In the genomic region with DNA sequence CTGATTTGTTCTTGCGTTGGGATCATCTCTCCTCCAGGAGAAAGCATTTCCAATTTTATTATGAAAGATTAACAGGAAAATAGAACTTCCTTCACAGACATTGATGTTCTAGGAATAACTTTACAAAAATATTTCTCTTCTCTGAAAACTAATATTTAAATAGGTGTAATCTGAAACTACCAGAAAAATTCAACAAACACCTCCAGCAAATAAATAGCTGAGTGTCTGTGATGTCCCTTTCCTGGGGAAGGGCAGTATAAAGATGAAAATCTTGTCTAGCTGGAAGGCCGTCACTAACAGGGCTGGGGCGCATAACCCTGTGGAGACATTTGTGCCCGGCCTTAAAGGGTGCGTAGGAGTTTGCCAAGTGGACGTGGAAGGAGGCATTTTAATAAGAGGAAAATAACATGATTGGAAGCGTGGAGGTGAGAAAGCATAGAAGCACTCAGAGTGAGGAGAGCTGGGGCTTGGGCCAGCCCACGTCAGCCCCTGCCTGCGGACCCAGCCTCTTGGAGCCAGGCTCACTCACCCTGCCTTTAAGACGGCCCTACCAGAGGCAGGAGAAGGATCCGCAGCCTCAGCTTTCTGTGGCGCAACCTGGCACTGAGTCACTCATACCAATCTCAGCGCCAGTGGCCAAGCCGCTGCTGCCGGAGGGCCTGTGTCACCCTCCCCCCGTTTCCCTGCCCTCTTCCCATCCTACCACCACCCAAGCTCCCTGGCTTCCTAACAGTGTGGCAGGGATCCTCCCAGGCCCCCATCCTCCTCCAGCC, we compare ENCODE assay signal across 8 cellular contexts.
A peak's percentile ranks its signal among the peaks of the same experiment; 100 is the strongest.
DNase-seq lines count a peak whose midpoint lies in the region; ATAC-seq and TF ChIP-seq lines count a peak whose summit lies in the region.

No MANE protein-coding gene starts in this region.

- H4K20me1 ChIP-seq in GM23248 (ENCODE audit: insufficient read depth) (no peaks in the 10 kb centered on the region), mammary epithelial cell (ENCODE audit: insufficient read depth, low read length) (no peaks in the 10 kb centered on the region)

- no peak overlapping the region for H3K4me3 Mint-ChIP-seq in Caco-2 (ENCODE audit: unreplicated experiment)

- H3K9ac ChIP-seq in GM23248 (peak overlapping the region; percentile 75), mammary epithelial cell (ENCODE audit: insufficient read depth, low read length) (no peak overlapping the region)

- BruUV-seq in mammary epithelial cell (replicated peaks; lab: Mats Ljungman, UMichigan) (no TSS peak), Caco-2 (replicated peaks; lab: Mats Ljungman, UMichigan) (no TSS peak)

- POLR2A ChIA-PET in Caco-2 (lab: Charles Lee) = no interaction called here

- no peaks in the 10 kb centered on the region for H3K9me3 Mint-ChIP-seq in Caco-2 (ENCODE audit: unreplicated experiment)

- peaks cover 6% of the 10 kb centered on the region for H3K4me1 Mint-ChIP-seq in Caco-2 (ENCODE audit: low read depth, unreplicated experiment)

- H3K9me2 ChIP-seq in GM23248 (ENCODE audit: insufficient read depth) = no peaks in the 10 kb centered on the region

- H3K79me2 ChIP-seq in ACC112 (ENCODE audit: control insufficient read depth, insufficient read depth, low read length, unreplicated experiment) (no peaks in the 10 kb centered on the region), GM23248 (ENCODE audit: insufficient read depth) (no peaks in the 10 kb centered on the region), mammary epithelial cell (ENCODE audit: insufficient read depth, low read length) (no peaks in the 10 kb centered on the region)

- peaks cover 44% of the 10 kb centered on the region for H3K4me1 ChIP-seq in ACC112 (ENCODE audit: control insufficient read depth, insufficient read depth, low read length, unreplicated experiment)
- H3K4me1 ChIP-seq in GM23248 (ENCODE audit: insufficient read depth) = peaks cover 50% of the 10 kb centered on the region
- peaks cover 46% of the 10 kb centered on the region for H3K4me1 ChIP-seq in SJSA1 (replicated peaks)
- H3K4me1 ChIP-seq in mammary epithelial cell (ENCODE audit: insufficient read depth, low read length) = peaks cover 9% of the 10 kb centered on the region
- no peaks in the 10 kb centered on the region for H3K4me1 ChIP-seq in Caco-2

- dilution Hi-C loops in mammary epithelial cell (cut with HindIII; ENCODE audit: low sequenced_read_pairs) = no loop called here

- TF ChIP-seq CTCF in mammary epithelial cell (conservative IDR thresholded peaks at IDR 0.05 in 1 of 2, IDR thresholded peaks at IDR 0.05 in 1 of 2; ENCODE audit: extremely low read depth in 1 of 2, insufficient read depth in 1 of 2, low read depth in 1 of 2, low read length in 2 of 2) (no peak), Caco-2 (IDR thresholded peaks at IDR 0.05; ENCODE audit: insufficient read depth in 1 of 2, low read depth in 1 of 2, low read length in 1 of 2, severe bottlenecking in 1 of 2, unreplicated experiment in 1 of 2) (no peak)

- no peaks in the 10 kb centered on the region for H3K36me3 ChIP-seq in ACC112 (ENCODE audit: insufficient read depth, low read length)
- H3K36me3 ChIP-seq in GM23248 (ENCODE audit: low read depth) = no peaks in the 10 kb centered on the region
- no peaks in the 10 kb centered on the region for H3K36me3 ChIP-seq in SJSA1
- H3K36me3 ChIP-seq in mammary epithelial cell (ENCODE audit: insufficient read depth, low read length) = no peaks in the 10 kb centered on the region
- H3K36me3 ChIP-seq in Caco-2 (ENCODE audit: control insufficient read depth, insufficient read depth, low read length) = no peaks in the 10 kb centered on the region

- intact Hi-C loops in mammary epithelial cell (cut with micrococcal nuclease) (loop anchor here (5.0 kb wide), 1 partner anchor 286 kb away; a partner anchor contains a TSS), sciatic nerve (cut with DNase I) (no loop called here), Caco-2 (cut with micrococcal nuclease; ENCODE audit: unreplicated experiment) (no loop called here)

- no peaks in the 10 kb centered on the region for H3K27me3 Mint-ChIP-seq in Caco-2 (ENCODE audit: insufficient read depth, unreplicated experiment)

- H3F3A ChIP-seq in GM23248 (ENCODE audit: insufficient read depth) = peaks cover 52% of the 10 kb centered on the region

- no peak overlapping the region for H3K27ac Mint-ChIP-seq in Caco-2 (ENCODE audit: unreplicated experiment)

- H3K27ac ChIP-seq in ACC112 (ENCODE audit: low read depth, low read length) (peak overlapping the region; percentile 97), GM23248 (peak overlapping the region; percentile 96), SJSA1 (peak overlapping the region; percentile 94), mammary epithelial cell (ENCODE audit: insufficient read depth, low read depth, low read length) (no peak overlapping the region)

- 70% methylated on average over 15 to 16 of the region's 16 CpGs for WGBS in GM23248 (ENCODE audit: low coverage in 1 of 2, low lambda C conversion rate in 2 of 2, missing lambda C conversion rate in 2 of 2), 2 experiments
- WGBS in mammary epithelial cell (ENCODE audit: low coverage, missing lambda C conversion rate) = 96% methylated on average over 13 of the region's 16 CpGs

- DNase-seq in GM23248 (peak; percentile 88), SJSA1 (ENCODE audit: low read depth in 1 of 2, low spot score in 2 of 2) (peak; percentile 89 to 94), mammary epithelial cell (peak; percentile 79), sciatic nerve (ENCODE audit: low spot score) (no peak), Caco-2 (no peak), NCI-H2227 treated with DMSO at 0.1 percent for 48 hours (lab: John Stamatoyannopoulos, UW) (no peak), NCI-H345 treated with DMSO at 0.1 percent for 48 hours (lab: John Stamatoyannopoulos, UW; ENCODE audit: unreplicated experiment) (no peak)

- H2AFZ ChIP-seq in ACC112 (ENCODE audit: low read length, unreplicated experiment) (peak overlapping the region; percentile 55), GM23248 (0 out of 2 replicates have a peak overlapping the region, but pooled peaks have one; percentile 11), mammary epithelial cell (ENCODE audit: low read depth, low read length) (no peak overlapping the region)

- no peaks in the 10 kb centered on the region for H3K9me3 ChIP-seq in GM23248 (ENCODE audit: low read depth)
- H3K9me3 ChIP-seq in SJSA1 (replicated peaks) = no peaks in the 10 kb centered on the region
- no peaks in the 10 kb centered on the region for H3K9me3 ChIP-seq in mammary epithelial cell (replicated peaks; ENCODE audit: insufficient read depth, low read length)
- H3K9me3 ChIP-seq in Caco-2 = no peaks in the 10 kb centered on the region

- H3K4me3 ChIP-seq in ACC112 (ENCODE audit: low read depth, low read length) = peak overlapping the region; percentile 59
- H3K4me3 ChIP-seq in GM23248 = no peak overlapping the region; the same call in 1 of the 2 replicates
- no peak overlapping the region for H3K4me3 ChIP-seq in SJSA1
- H3K4me3 ChIP-seq in mammary epithelial cell (replicated peaks in 1 of 3; ENCODE audit: insufficient read depth in 1 of 3, low read depth in 2 of 3, low read length in 3 of 3) = no peak overlapping the region
- H3K4me3 ChIP-seq in Caco-2 (ENCODE audit: low read depth, low read length) = no peak overlapping the region

- CTCF ChIA-PET in mammary epithelial cell (lab: Charles Lee; ENCODE audit: low non-redundant PET) = interaction anchor here (0.6 kb wide), 1 partner anchor 767 kb away, joined by 11 read pairs; no protein-coding TSS in a partner anchor
- CTCF ChIA-PET in Caco-2 (lab: Charles Lee) = interaction anchor here (0.6 kb wide), 1 partner anchor 453 kb away, joined by 3 read pairs; a partner anchor contains a TSS

- ATAC-seq in sciatic nerve = peak; percentile 7

- H3K4me2 ChIP-seq in GM23248 (ENCODE audit: unreplicated experiment) = peak overlapping the region; percentile 71
- H3K4me2 ChIP-seq in mammary epithelial cell (ENCODE audit: insufficient read depth, low read depth, low read length) = no peak overlapping the region

- no peaks in the 10 kb centered on the region for H3K36me3 Mint-ChIP-seq in Caco-2 (ENCODE audit: insufficient read depth, unreplicated experiment)

- H3K27me3 ChIP-seq in ACC112 (ENCODE audit: insufficient read depth, low read length) (no peaks in the 10 kb centered on the region), GM23248 (replicated peaks; ENCODE audit: insufficient read depth) (no peaks in the 10 kb centered on the region), SJSA1 (replicated peaks) (no peaks in the 10 kb centered on the region), mammary epithelial cell (ENCODE audit: insufficient read depth, low read length) (no peaks in the 10 kb centered on the region), Caco-2 (replicated peaks; ENCODE audit: control insufficient read depth, insufficient read depth, low read length) (no peaks in the 10 kb centered on the region)

- in situ Hi-C loops in GM23248 (cut with MboI) (loop anchor here (5.0 to 10.0 kb wide), 2 partner anchors 396 to 483 kb away; no protein-coding TSS in a partner anchor), mammary epithelial cell (cut with MboI; ENCODE audit: low sequenced_read_pairs in 2 of 2) (loop anchor here in 1 of 2 donors (5.0 kb wide), 1 partner anchor 396 kb away; no protein-coding TSS in a partner anchor)

Comparison
In these comparisons a context has a peak if more than half of its experiments do, and no peak if none do; other contexts are left out.
1. DNase-seq: peak in GM23248 (single experiment), SJSA1 (2 of 2) and mammary epithelial cell (single experiment); none in sciatic nerve (single experiment), Caco-2 (0 of 2), NCI-H2227 treated with DMSO at 0.1 percent for 48 hours (single experiment) and NCI-H345 treated with DMSO at 0.1 percent for 48 hours (single experiment).